In genomic region chr20:8953300-8953699, GRCh38 we compare ENCODE assay signal across 15 cellular contexts.
DNase-seq lines count a peak whose midpoint lies in the region; ATAC-seq and TF ChIP-seq lines count a peak whose summit lies in the region.
"Had no signal": no experiment of that assay in that cellular context is flagged by ENCODE, and none has a peak within 500 bp of the region (broad histone marks: within the 10 kb centered on the region; RNA-seq: fewer than 3 reads in every experiment).

No MANE protein-coding gene starts in this region.

- no peak for DNase-seq in AG04450 (ENCODE audit: low read depth, low spot score)
- no peak for DNase-seq in HCT116 (ENCODE audit: low read depth, low spot score)
- DNase-seq in astrocyte of the spinal cord (ENCODE audit: low read depth, low spot score) = no peak
- peak; percentile 60 for DNase-seq in iPS-NIHi7 (ENCODE audit: extremely low spot score)
- no peak for DNase-seq in pons (ENCODE audit: low spot score)
- no peak for DNase-seq in NCI-H2196 treated with DMSO at 0.1 percent for 48 hours (lab: John Stamatoyannopoulos, UW; ENCODE audit: unreplicated experiment)
- DNase-seq: CD4-positive, alpha-beta memory T cell; GF-D8; NCI-H146; NCI-H446; NCI-H748 treated with DMSO at 0.1 percent for 48 hours had no signal

- no TSS peak for BruUV-seq in HCT116 (replicated peaks; lab: Mats Ljungman, UMichigan)

- CTCF ChIA-PET in AG04450 (lab: Charles Lee) (interaction anchor here (2.0 kb wide), 1 partner anchor 100 kb away, joined by 6 read pairs; no protein-coding TSS in a partner anchor), HCT116 (lab: Charles Lee) (no interaction called here)

- intact Hi-C loops in HCT116 (cut with micrococcal nuclease) = no loop called here

- no peaks in the 10 kb centered on the region for H4K20me1 ChIP-seq in HCT116 (ENCODE audit: insufficient read depth)

- H3K4me3 ChIP-seq in AG04450 (ENCODE audit: low read depth, low read length) = no peak overlapping the region
- no peak overlapping the region for H3K4me3 ChIP-seq in HCT116 (replicated peaks in 1 of 2; ENCODE audit: low read depth in 1 of 2, low read length in 2 of 2)
- no peak overlapping the region for H3K4me3 ChIP-seq in astrocyte of the spinal cord (ENCODE audit: low read depth, low read length)
- H3K4me3 ChIP-seq: A549, K562 had no signal

- H3K9ac ChIP-seq in HCT116 (ENCODE audit: low read length) = no peak overlapping the region

- no peaks in the 10 kb centered on the region for H3K4me1 ChIP-seq in HCT116 (ENCODE audit: control insufficient read depth in 1 of 2, insufficient read depth in 2 of 2, low read length in 2 of 2)
- H3K4me1 ChIP-seq: A549 had no signal

- no peak overlapping the region for H2AFZ ChIP-seq in HCT116 (ENCODE audit: low read depth, low read length, poor library complexity, severe bottlenecking)

- RAD21 ChIA-PET in HCT116 (lab: Charles Lee; ENCODE audit: low non-redundant PET in 1 of 2, low total read pairs in 2 of 2, uncharacterized antibody in 2 of 2, unreplicated experiment in 2 of 2) = no interaction called here

- POLR2A ChIA-PET in AG04450 (lab: Yijun Ruan, JAX) (interaction anchor here (0.7 kb wide), 1 partner anchor 561 kb away, joined by 8 read pairs; the partner anchor contains the start of gene LAMP5), HCT116 (lab: Charles Lee) (no interaction called here)

- H3K4me2 ChIP-seq in HCT116 (ENCODE audit: low read length) = no peak overlapping the region
- H3K4me2 ChIP-seq: A549 had no signal

- H3K27me3 ChIP-seq in AG04450 (ENCODE audit: control insufficient read depth, insufficient read depth, low read length) (no peaks in the 10 kb centered on the region), HCT116 (ENCODE audit: insufficient read depth, low read length) (peaks cover 5% of the 10 kb centered on the region; the same call in 1 of the 2 replicates)

- no peak for TF ChIP-seq POLR2A in HCT116 (IDR thresholded peaks at IDR 0.05; ENCODE audit: borderline replicate concordance, extremely low read depth, insufficient read depth, insufficient read length)

- no peaks in the 10 kb centered on the region for H3K9me2 ChIP-seq in HCT116 (ENCODE audit: insufficient read depth)

- H3K9me3 ChIP-seq in AG04450 (ENCODE audit: control insufficient read depth, insufficient read depth, low read length) (no peaks in the 10 kb centered on the region), HCT116 (ENCODE audit: control insufficient read depth in 1 of 2, insufficient read depth in 1 of 2, low read depth in 1 of 2, low read length in 2 of 2) (no peaks in the 10 kb centered on the region)
- H3K9me3 ChIP-seq: A549 had no signal

- peak; percentile 64; the same call in 1 of the 2 replicates for ATAC-seq in HCT116
- ATAC-seq in GM21423 (IDR thresholded peaks at IDR 0.05; ENCODE audit: unreplicated experiment) = no peak
- ATAC-seq: K562, Right ventricle myocardium inferior had no signal

- in situ Hi-C loops in astrocyte of the spinal cord (cut with HindIII; ENCODE audit: low sequenced_read_pairs) = no loop called here

- H3K36me3 ChIP-seq in HCT116 (ENCODE audit: control insufficient read depth in 1 of 2, insufficient read depth in 2 of 2, low read length in 2 of 2) = no peaks in the 10 kb centered on the region

- TF ChIP-seq CTCF in AG04450 (IDR thresholded peaks at IDR 0.05; ENCODE audit: low read depth, low read length) = peak; percentile 17; the same call in 1 of the 2 replicates
- TF ChIP-seq CTCF in HCT116 (IDR thresholded peaks at IDR 0.05 in 2 of 3, conservative IDR thresholded peaks at IDR 0.05 in 1 of 3; ENCODE audit: borderline replicate concordance in 1 of 3, insufficient read depth in 1 of 3, low read depth in 2 of 3, low read length in 2 of 3) = peak in 2 of 3 experiments; percentile 28 to 38; a peak in 3 of 6 replicates
- peak; percentile 11 for TF ChIP-seq CTCF in astrocyte of the spinal cord (IDR thresholded peaks at IDR 0.05; ENCODE audit: low read depth, low read length)

- TF ChIP-seq RAD21 in HCT116 (IDR thresholded peaks at IDR 0.05; ENCODE audit: low read depth) = no peak

- H3K79me2 ChIP-seq in HCT116 (ENCODE audit: insufficient read depth, low read length) = no peaks in the 10 kb centered on the region

- H3K27ac ChIP-seq in AG04450 (ENCODE audit: low read depth, low read length) (no peak overlapping the region), HCT116 (ENCODE audit: low read depth, low read length) (no peak overlapping the region)
- H3K27ac ChIP-seq: A549 had no signal

TF ChIP-seq in HCT116, 20 proteins besides CTCF, POLR2A, EP300 and RAD21:
- no peak for TF ChIP-seq CEBPB (IDR thresholded peaks at IDR 0.05; ENCODE audit: low read depth)
- TF ChIP-seq ZFX (IDR thresholded peaks at IDR 0.05) = no peak
- no peak for TF ChIP-seq SP1 (IDR thresholded peaks at IDR 0.05; ENCODE audit: low read depth)
